ENCODE assay signal across 1 cellular context in the genomic region with DNA sequence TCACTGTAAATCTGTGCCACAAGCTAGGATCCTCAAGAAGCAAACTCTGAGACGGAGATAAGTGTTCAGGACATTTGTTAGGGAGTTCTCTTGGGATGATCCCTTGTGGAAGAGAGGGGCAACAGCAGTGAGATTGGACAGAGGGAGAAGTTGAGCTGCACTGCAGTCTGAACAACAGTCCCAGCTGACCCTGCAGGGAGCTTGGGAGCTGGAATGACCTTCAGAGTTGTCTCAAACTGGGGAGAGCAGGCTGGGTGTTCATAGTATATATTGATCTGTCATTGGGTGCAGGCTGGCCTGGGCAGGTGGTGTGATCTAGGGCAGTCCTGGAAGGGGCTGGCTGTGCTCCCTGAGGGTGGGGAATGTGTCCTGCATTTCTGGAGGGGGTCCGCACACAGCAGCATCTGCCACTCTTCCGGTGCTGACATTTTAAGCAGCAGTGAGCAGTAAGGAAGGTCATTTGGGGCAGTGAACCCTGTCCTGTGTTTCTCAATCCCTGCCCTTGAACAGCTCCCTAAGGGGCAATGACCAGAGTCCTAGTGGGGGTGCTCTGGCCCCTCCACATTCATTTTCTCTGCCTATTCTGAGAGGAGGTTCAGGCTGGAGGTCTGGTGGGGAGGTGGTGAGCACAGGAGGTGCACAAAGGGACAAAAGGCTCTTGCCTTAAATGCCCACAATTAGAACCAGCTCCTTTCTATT.
TF ChIP-seq lines count a peak whose summit lies in the region.

No MANE protein-coding gene starts in this region.

TF ChIP-seq in HepG2, 621 proteins besides CTCF, POLR2A, EP300 and RAD21 (continued from another document):
- TF ChIP-seq, protein P1, sequence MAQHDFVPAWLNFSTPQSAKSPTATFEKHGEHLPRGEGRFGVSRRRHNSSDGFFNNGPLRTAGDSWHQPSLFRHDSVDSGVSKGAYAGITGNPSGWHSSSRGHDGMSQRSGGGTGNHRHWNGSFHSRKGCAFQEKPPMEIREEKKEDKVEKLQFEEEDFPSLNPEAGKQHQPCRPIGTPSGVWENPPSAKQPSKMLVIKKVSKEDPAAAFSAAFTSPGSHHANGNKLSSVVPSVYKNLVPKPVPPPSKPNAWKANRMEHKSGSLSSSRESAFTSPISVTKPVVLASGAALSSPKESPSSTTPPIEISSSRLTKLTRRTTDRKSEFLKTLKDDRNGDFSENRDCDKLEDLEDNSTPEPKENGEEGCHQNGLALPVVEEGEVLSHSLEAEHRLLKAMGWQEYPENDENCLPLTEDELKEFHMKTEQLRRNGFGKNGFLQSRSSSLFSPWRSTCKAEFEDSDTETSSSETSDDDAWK (CRISPR knock-in tag; IDR thresholded peaks at IDR 0.05): no peak
- TF ChIP-seq HOXA3 (CRISPR knock-in tag; IDR thresholded peaks at IDR 0.05) (0 out of 2 replicates have a peak, but pooled peaks have one; percentile 20), ZNF780A (CRISPR knock-in tag; IDR thresholded peaks at IDR 0.05) (no peak), ZNF562 (CRISPR knock-in tag; IDR thresholded peaks at IDR 0.05; ENCODE audit: borderline replicate concordance) (no peak), ZNF446 (CRISPR knock-in tag; IDR thresholded peaks at IDR 0.05) (peak; percentile 31; the same call in 1 of the 2 replicates), PRPF4 (IDR thresholded peaks at IDR 0.05; ENCODE audit: low read depth, low read length, poor library complexity, severe bottlenecking) (no peak), HNRNPLL (IDR thresholded peaks at IDR 0.05; ENCODE audit: low read depth, low read length, poor library complexity, severe bottlenecking) (no peak), HES4 (CRISPR knock-in tag; IDR thresholded peaks at IDR 0.05; ENCODE audit: borderline replicate concordance) (0 out of 2 replicates have a peak, but pooled peaks have one; percentile 22), ZNF451 (CRISPR knock-in tag; IDR thresholded peaks at IDR 0.05) (no peak), ARNTL (CRISPR knock-in tag; IDR thresholded peaks at IDR 0.05) (no peak), NR2F1 (CRISPR knock-in tag; IDR thresholded peaks at IDR 0.05) (0 out of 4 replicates have a peak, but pooled peaks of 1 of the 2 experiments have one; percentile 26), ZNF354B (CRISPR knock-in tag; IDR thresholded peaks at IDR 0.05) (no peak), ZNF598 (CRISPR knock-in tag; IDR thresholded peaks at IDR 0.05; ENCODE audit: borderline replicate concordance) (no peak), JARID2 (CRISPR knock-in tag; IDR thresholded peaks at IDR 0.05; ENCODE audit: insufficient replicate concordance) (no peak), ZMYM4 (CRISPR knock-in tag; IDR thresholded peaks at IDR 0.05) (peak; percentile 28; the same call in 1 of the 2 replicates), CEBPB (IDR thresholded peaks at IDR 0.05; ENCODE audit: borderline replicate concordance, low read depth, low read length) (no peak), CAMTA2 (CRISPR knock-in tag; IDR thresholded peaks at IDR 0.05; ENCODE audit: borderline replicate concordance) (no peak), ESRRA (CRISPR knock-in tag; IDR thresholded peaks at IDR 0.05; ENCODE audit: low read depth) (peak; percentile 98), ZNF567 (CRISPR knock-in tag; IDR thresholded peaks at IDR 0.05; ENCODE audit: borderline replicate concordance) (no peak), ZFP36L1 (CRISPR knock-in tag; IDR thresholded peaks at IDR 0.05) (no peak), HNRNPH1 (optimal IDR thresholded peaks at IDR 0.05; ENCODE audit: low read depth, low read length) (no peak), TMF1 (CRISPR knock-in tag; IDR thresholded peaks at IDR 0.05; ENCODE audit: low read depth) (no peak), ZNF20 (CRISPR knock-in tag; IDR thresholded peaks at IDR 0.05) (no peak), SALL1 (CRISPR knock-in tag; IDR thresholded peaks at IDR 0.05) (peak; percentile 57; the same call in 1 of the 2 replicates), MED1 (CRISPR knock-in tag; IDR thresholded peaks at IDR 0.05) (no peak), HNF4G (IDR thresholded peaks at IDR 0.05; ENCODE audit: borderline replicate concordance, low read depth, low read length) (peak; percentile 55; the same call in 1 of the 2 replicates), HNF4G (CRISPR knock-in tag; IDR thresholded peaks at IDR 0.05; ENCODE audit: borderline replicate concordance, low read depth) (no peak), ZNF17 (CRISPR knock-in tag; IDR thresholded peaks at IDR 0.05) (no peak), ISX (CRISPR knock-in tag; conservative IDR thresholded peaks at IDR 0.05) (no peak)
- TF ChIP-seq, protein P2, sequence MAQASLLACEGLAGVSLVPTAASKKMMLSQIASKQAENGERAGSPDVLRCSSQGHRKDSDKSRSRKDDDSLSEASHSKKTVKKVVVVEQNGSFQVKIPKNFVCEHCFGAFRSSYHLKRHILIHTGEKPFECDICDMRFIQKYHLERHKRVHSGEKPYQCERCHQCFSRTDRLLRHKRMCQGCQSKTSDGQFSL (CRISPR knock-in tag; IDR thresholded peaks at IDR 0.05): 0 out of 2 replicates have a peak, but pooled peaks have one; percentile 25
- TF ChIP-seq, protein P3, sequence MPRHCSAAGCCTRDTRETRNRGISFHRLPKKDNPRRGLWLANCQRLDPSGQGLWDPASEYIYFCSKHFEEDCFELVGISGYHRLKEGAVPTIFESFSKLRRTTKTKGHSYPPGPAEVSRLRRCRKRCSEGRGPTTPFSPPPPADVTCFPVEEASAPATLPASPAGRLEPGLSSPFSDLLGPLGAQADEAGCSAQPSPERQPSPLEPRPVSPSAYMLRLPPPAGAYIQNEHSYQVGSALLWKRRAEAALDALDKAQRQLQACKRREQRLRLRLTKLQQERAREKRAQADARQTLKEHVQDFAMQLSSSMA (CRISPR knock-in tag; IDR thresholded peaks at IDR 0.05): no peak
- TF ChIP-seq, protein P4, sequence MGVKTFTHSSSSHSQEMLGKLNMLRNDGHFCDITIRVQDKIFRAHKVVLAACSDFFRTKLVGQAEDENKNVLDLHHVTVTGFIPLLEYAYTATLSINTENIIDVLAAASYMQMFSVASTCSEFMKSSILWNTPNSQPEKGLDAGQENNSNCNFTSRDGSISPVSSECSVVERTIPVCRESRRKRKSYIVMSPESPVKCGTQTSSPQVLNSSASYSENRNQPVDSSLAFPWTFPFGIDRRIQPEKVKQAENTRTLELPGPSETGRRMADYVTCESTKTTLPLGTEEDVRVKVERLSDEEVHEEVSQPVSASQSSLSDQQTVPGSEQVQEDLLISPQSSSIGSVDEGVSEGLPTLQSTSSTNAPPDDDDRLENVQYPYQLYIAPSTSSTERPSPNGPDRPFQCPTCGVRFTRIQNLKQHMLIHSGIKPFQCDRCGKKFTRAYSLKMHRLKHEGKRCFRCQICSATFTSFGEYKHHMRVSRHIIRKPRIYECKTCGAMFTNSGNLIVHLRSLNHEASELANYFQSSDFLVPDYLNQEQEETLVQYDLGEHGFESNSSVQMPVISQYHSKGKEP (CRISPR knock-in tag; IDR thresholded peaks at IDR 0.05): no peak
- TF ChIP-seq, protein P5, sequence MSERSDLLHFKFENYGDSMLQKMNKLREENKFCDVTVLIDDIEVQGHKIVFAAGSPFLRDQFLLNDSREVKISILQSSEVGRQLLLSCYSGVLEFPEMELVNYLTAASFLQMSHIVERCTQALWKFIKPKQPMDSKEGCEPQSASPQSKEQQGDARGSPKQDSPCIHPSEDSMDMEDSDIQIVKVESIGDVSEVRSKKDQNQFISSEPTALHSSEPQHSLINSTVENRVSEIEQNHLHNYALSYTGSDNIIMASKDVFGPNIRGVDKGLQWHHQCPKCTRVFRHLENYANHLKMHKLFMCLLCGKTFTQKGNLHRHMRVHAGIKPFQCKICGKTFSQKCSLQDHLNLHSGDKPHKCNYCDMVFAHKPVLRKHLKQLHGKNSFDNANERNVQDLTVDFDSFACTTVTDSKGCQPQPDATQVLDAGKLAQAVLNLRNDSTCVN (CRISPR knock-in tag; IDR thresholded peaks at IDR 0.05; ENCODE audit: borderline replicate concordance): no peak
- TF ChIP-seq, protein P6, sequence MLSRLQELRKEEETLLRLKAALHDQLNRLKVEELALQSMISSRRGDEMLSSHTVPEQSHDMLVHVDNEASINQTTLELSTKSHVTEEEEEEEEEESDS (CRISPR knock-in tag; IDR thresholded peaks at IDR 0.05; ENCODE audit: borderline replicate concordance): no peak
- TF ChIP-seq, protein P7, sequence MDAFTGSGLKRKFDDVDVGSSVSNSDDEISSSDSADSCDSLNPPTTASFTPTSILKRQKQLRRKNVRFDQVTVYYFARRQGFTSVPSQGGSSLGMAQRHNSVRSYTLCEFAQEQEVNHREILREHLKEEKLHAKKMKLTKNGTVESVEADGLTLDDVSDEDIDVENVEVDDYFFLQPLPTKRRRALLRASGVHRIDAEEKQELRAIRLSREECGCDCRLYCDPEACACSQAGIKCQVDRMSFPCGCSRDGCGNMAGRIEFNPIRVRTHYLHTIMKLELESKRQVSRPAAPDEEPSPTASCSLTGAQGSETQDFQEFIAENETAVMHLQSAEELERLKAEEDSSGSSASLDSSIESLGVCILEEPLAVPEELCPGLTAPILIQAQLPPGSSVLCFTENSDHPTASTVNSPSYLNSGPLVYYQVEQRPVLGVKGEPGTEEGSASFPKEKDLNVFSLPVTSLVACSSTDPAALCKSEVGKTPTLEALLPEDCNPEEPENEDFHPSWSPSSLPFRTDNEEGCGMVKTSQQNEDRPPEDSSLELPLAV (CRISPR knock-in tag; conservative IDR thresholded peaks at IDR 0.05; ENCODE audit: low read depth): no peak
- TF ChIP-seq, protein P8, sequence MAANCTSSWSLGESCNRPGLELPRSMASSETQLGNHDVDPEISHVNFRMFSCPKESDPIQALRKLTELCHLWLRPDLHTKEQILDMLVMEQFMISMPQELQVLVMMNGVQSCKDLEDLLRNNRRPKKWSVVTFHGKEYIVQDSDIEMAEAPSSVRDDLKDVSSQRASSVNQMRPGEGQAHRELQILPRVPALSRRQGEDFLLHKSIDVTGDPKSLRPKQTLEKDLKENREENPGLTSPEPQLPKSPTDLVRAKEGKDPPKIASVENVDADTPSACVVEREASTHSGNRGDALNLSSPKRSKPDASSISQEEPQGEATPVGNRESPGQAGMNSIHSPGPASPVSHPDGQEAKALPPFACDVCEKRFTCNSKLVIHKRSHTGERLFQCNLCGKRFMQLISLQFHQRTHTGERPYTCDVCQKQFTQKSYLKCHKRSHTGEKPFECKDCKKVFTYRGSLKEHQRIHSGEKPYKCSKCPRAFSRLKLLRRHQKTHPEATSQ (CRISPR knock-in tag; IDR thresholded peaks at IDR 0.05; ENCODE audit: borderline replicate concordance): no peak
TF ChIP-seq in HepG2: peak in this region for 13.
